ENCODE assay signal across 17 cellular contexts in genomic region chr5:110270-110888, GRCh38. TPM values are rescaled to one million over a fixed set of nuclear protein-coding genes. Genes with fewer than 3 reads are reported as not detected.
A peak's percentile ranks its signal among the peaks of the same experiment; 100 is the strongest.
DNase-seq lines count a peak whose midpoint lies in the region; ATAC-seq, FAIRE-seq and TF ChIP-seq lines count a peak whose summit lies in the region.
"Had no signal": no experiment of that assay in that cellular context is flagged by ENCODE, and none has a peak within 500 bp of the region (broad histone marks: within the 10 kb centered on the region; RNA-seq: fewer than 3 reads in every experiment).

No MANE protein-coding gene starts in this region.

- no peaks in the 10 kb centered on the region for H3K9me3 ChIP-seq in right atrium auricular region
- no peaks in the 10 kb centered on the region for H3K9me3 ChIP-seq in neural progenitor cell (ENCODE audit: low read depth)
- H3K9me3 ChIP-seq in GM23248 (ENCODE audit: low read depth) = no peaks in the 10 kb centered on the region
- H3K9me3 ChIP-seq: HAP-1 had no signal

- DNase-seq in cardiac septum (ENCODE audit: low spot score) (peak; percentile 39), right atrium auricular region (ENCODE audit: low spot score) (no peak), bronchial epithelial cell (ENCODE audit: low read depth) (no peak), neural progenitor cell (ENCODE audit: low spot score) (no peak), Ammon's horn (ENCODE audit: low spot score) (no peak), GM23248 (no peak)
- no peak for DNase-seq in activated CD4-positive, alpha-beta memory T cell treated with anti-CD3 and anti-CD28 coated beads for 36 hours
- DNase-seq: Calu3; CD4-positive, CD25-positive, alpha-beta regulatory T cell; DMS 273 treated with DMSO at 0.1 percent for 48 hours; HFFc6; Kasumi-1 had no signal

- peaks cover 79% of the 10 kb centered on the region for H3K79me2 ChIP-seq in neural progenitor cell (ENCODE audit: low read depth)
- H3K79me2 ChIP-seq in GM23248 (ENCODE audit: insufficient read depth) = no peaks in the 10 kb centered on the region

- H3K4me1 ChIP-seq in right atrium auricular region = no peaks in the 10 kb centered on the region
- peaks cover 19% of the 10 kb centered on the region for H3K4me1 ChIP-seq in neural progenitor cell
- H3K4me1 ChIP-seq in GM23248 (ENCODE audit: insufficient read depth) = no peaks in the 10 kb centered on the region

- WGBS in GM23248 (ENCODE audit: low coverage in 1 of 2, low lambda C conversion rate in 2 of 2, missing lambda C conversion rate in 2 of 2), 2 experiments = 70 to 76% methylated on average over 22 to 26 of the region's 26 CpGs

- H3K4me1 Mint-ChIP-seq in neural progenitor cell = peaks cover 19% of the 10 kb centered on the region
- H3K4me1 Mint-ChIP-seq in activated CD4-positive, alpha-beta memory T cell treated with anti-CD3 and anti-CD28 coated beads for 36 hours (ENCODE audit: low read depth) = no peaks in the 10 kb centered on the region
- H3K4me1 Mint-ChIP-seq: CD4-positive, CD25-positive, alpha-beta regulatory T cell had no signal

- peak overlapping the region; percentile 43 for H3K27ac Mint-ChIP-seq in neural progenitor cell
- no peak overlapping the region for H3K27ac Mint-ChIP-seq in activated CD4-positive, alpha-beta memory T cell treated with anti-CD3 and anti-CD28 coated beads for 36 hours
- H3K27ac Mint-ChIP-seq: CD4-positive, CD25-positive, alpha-beta regulatory T cell; GM23338; HFFc6 had no signal

- in situ Hi-C loops in GM23248 (cut with MboI) = no loop called here

- H3K4me3 Mint-ChIP-seq in neural progenitor cell = peak overlapping the region; percentile 61
- H3K4me3 Mint-ChIP-seq in activated CD4-positive, alpha-beta memory T cell treated with anti-CD3 and anti-CD28 coated beads for 36 hours = no peak overlapping the region
- H3K4me3 Mint-ChIP-seq: CD4-positive, CD25-positive, alpha-beta regulatory T cell; GM23338; HFFc6 had no signal

- H2AFZ ChIP-seq in neural progenitor cell (replicated peaks) (no peak overlapping the region), GM23248 (no peak overlapping the region)
- H2AFZ ChIP-seq: GM23338 had no signal

- H3K4me2 ChIP-seq in neural progenitor cell (no peak overlapping the region), GM23248 (ENCODE audit: unreplicated experiment) (no peak overlapping the region)
- H3K4me2 ChIP-seq: BLaER1 treated with 17β-estradiol and CSF1 and Interleukin-3, amounts not matched to agents 10 nM and 100 nM; GM23338 had no signal

- ATAC-seq in GM18858 (IDR thresholded peaks at IDR 0.05; ENCODE audit: unreplicated experiment) = no peak
- ATAC-seq: GM23338 had no signal

- FAIRE-seq in bronchial epithelial cell (lab: Jason Lieb, UNC) = peak; percentile 100

- peaks cover 3% of the 10 kb centered on the region for H3K27me3 Mint-ChIP-seq in neural progenitor cell (ENCODE audit: insufficient read depth, low read depth)
- H3K27me3 Mint-ChIP-seq in activated CD4-positive, alpha-beta memory T cell treated with anti-CD3 and anti-CD28 coated beads for 36 hours = peaks cover 3% of the 10 kb centered on the region
- H3K27me3 Mint-ChIP-seq: CD4-positive, CD25-positive, alpha-beta regulatory T cell had no signal

- H3K9me3 Mint-ChIP-seq in neural progenitor cell = peaks cover 3% of the 10 kb centered on the region
- no peaks in the 10 kb centered on the region for H3K9me3 Mint-ChIP-seq in activated CD4-positive, alpha-beta memory T cell treated with anti-CD3 and anti-CD28 coated beads for 36 hours
- H3K9me3 Mint-ChIP-seq: HFFc6 had no signal

- no peaks in the 10 kb centered on the region for H3K9me2 ChIP-seq in GM23248 (ENCODE audit: insufficient read depth)

- H3K4me3 ChIP-seq in right atrium auricular region (no peak overlapping the region), bronchial epithelial cell (ENCODE audit: low read depth, low read length) (no peak overlapping the region), neural progenitor cell (no peak overlapping the region), GM23248 (no peak overlapping the region)
- H3K4me3 ChIP-seq: BLaER1 treated with 17β-estradiol and CSF1 and Interleukin-3, amounts not matched to agents 10 nM and 100 nM; GM23338; HAP-1 had no signal

- H3F3A ChIP-seq in neural progenitor cell (ENCODE audit: low read depth) (no peaks in the 10 kb centered on the region), GM23248 (ENCODE audit: insufficient read depth) (no peaks in the 10 kb centered on the region)

- TF ChIP-seq CTCF in right atrium auricular region (IDR thresholded peaks at IDR 0.05) (no peak), bronchial epithelial cell (IDR thresholded peaks at IDR 0.05; ENCODE audit: insufficient read depth, low read length, severe bottlenecking) (no peak), neural progenitor cell (IDR thresholded peaks at IDR 0.05) (no peak)

- H3K9ac ChIP-seq in neural progenitor cell (no peak overlapping the region), GM23248 (no peak overlapping the region)
- H3K9ac ChIP-seq: BLaER1 treated with 17β-estradiol and CSF1 and Interleukin-3, amounts not matched to agents 10 nM and 100 nM had no signal

- H3K27ac ChIP-seq in right atrium auricular region (no peak overlapping the region), neural progenitor cell (no peak overlapping the region), GM23248 (no peak overlapping the region)
- H3K27ac ChIP-seq: 22Rv1; BLaER1 treated with 17β-estradiol and CSF1 and Interleukin-3, amounts not matched to agents 10 nM and 100 nM had no signal

- H3K27me3 ChIP-seq in right atrium auricular region (no peaks in the 10 kb centered on the region), bronchial epithelial cell (ENCODE audit: control insufficient read depth, insufficient read depth, low read length) (no peaks in the 10 kb centered on the region), neural progenitor cell (no peaks in the 10 kb centered on the region), GM23248 (replicated peaks; ENCODE audit: insufficient read depth) (peaks cover 40% of the 10 kb centered on the region)
- H3K27me3 ChIP-seq: BLaER1 treated with 17β-estradiol and CSF1 and Interleukin-3, amounts not matched to agents 10 nM and 100 nM had no signal

- intact Hi-C loops in cardiac septum (cut with DNase I) = no loop called here
- intact Hi-C loops in activated CD4-positive, alpha-beta memory T cell treated with anti-CD3 and anti-CD28 coated beads for 36 hours (cut with micrococcal nuclease) = no loop called here

- POLR2A ChIA-PET in activated CD4-positive, alpha-beta memory T cell treated with anti-CD3 and anti-CD28 coated beads for 36 hours (lab: Charles Lee) = no interaction called here

- H4K20me1 ChIP-seq in neural progenitor cell (ENCODE audit: low read depth) (peaks cover 63% of the 10 kb centered on the region), GM23248 (ENCODE audit: insufficient read depth) (no peaks in the 10 kb centered on the region)

- no peaks in the 10 kb centered on the region for H3K36me3 ChIP-seq in right atrium auricular region
- H3K36me3 ChIP-seq in bronchial epithelial cell (ENCODE audit: control insufficient read depth, insufficient read depth, low read length) = no peaks in the 10 kb centered on the region
- peaks cover 11% of the 10 kb centered on the region for H3K36me3 ChIP-seq in neural progenitor cell
- H3K36me3 ChIP-seq in GM23248 (ENCODE audit: low read depth) = no peaks in the 10 kb centered on the region

- H3K36me3 Mint-ChIP-seq in neural progenitor cell = peaks cover 40% of the 10 kb centered on the region
- no peaks in the 10 kb centered on the region for H3K36me3 Mint-ChIP-seq in activated CD4-positive, alpha-beta memory T cell treated with anti-CD3 and anti-CD28 coated beads for 36 hours
- H3K36me3 Mint-ChIP-seq: CD4-positive, CD25-positive, alpha-beta regulatory T cell had no signal

- CTCF ChIA-PET in activated CD4-positive, alpha-beta memory T cell treated with anti-CD3 and anti-CD28 coated beads for 36 hours (lab: Charles Lee) = no interaction called here

RNA-seq across cellular contexts. Expression of gene PLEKHG4B, which starts 18.4 kb away (rescaled TPM):
- total RNA-seq in cardiac septum (0.03 TPM), right atrium auricular region (under 1 TPM; 0.08 to 0.48 TPM), bronchial epithelial cell (not detected in 2 replicates), neural progenitor cell (ENCODE audit: low replicate concordance) (28.8 and 63.1 TPM in 2 replicates)
- not detected for total RNA-seq in activated CD4-positive, alpha-beta memory T cell treated with anti-CD3 and anti-CD28 coated beads for 36 hours
- not detected in 2 replicates for total RNA-seq in GM23248 (2014; rRNA removed; shearing (Covaris generic))
- polyA plus RNA-seq in GM23248 (2016; fragmentation: Nextera tagmentation; extraction: Ambion mirVana) = not detected in 2 replicates
- total RNA-seq: CD4-positive, CD25-positive, alpha-beta regulatory T cell had no signal
- polyA plus RNA-seq: CD4-positive, CD25-positive, alpha-beta regulatory T cell had no signal

Comparison
In these comparisons a context has a peak if more than half of its experiments do, and no peak if none do; other contexts are left out.
1. RNA of gene PLEKHG4B, which starts 18.4 kb away (total RNA-seq): 28.8 to 63.1 TPM in neural progenitor cell; 0.08 to 0.48 TPM in right atrium auricular region, 0.03 TPM in cardiac septum (single experiment), not detected in bronchial epithelial cell, not detected in activated CD4-positive, alpha-beta memory T cell treated with anti-CD3 and anti-CD28 coated beads for 36 hours and not detected in GM23248; every median in the first group is over 10 times any median in the second.